ENCODE assay signal across 14 cellular contexts in genomic region chr2:158845869-158846268, GRCh38. TPM values are rescaled to one million over a fixed set of nuclear protein-coding genes. Genes with fewer than 3 reads are reported as not detected.
DNase-seq lines count a peak whose midpoint lies in the region; ATAC-seq and TF ChIP-seq lines count a peak whose summit lies in the region.
"Had no signal": no experiment of that assay in that cellular context is flagged by ENCODE, and none has a peak within 500 bp of the region (broad histone marks: within the 10 kb centered on the region; RNA-seq: fewer than 3 reads in every experiment).

No MANE protein-coding gene starts in this region.

- CTCF ChIA-PET in CD8-positive, alpha-beta T cell (lab: Charles Lee): no interaction called here

- no peak overlapping the region for H3K27ac Mint-ChIP-seq in naive thymus-derived CD8-positive, alpha-beta T cell
- H3K27ac Mint-ChIP-seq in CD8-positive, alpha-beta T cell: no peak overlapping the region
- H3K27ac Mint-ChIP-seq: activated CD8-positive, alpha-beta T cell treated with anti-CD3 and anti-CD28 coated beads, Interleukin-2, amount 10 ng/mL, durations not matched to agents 7 days and 5 days had no signal

- DNase-seq in NCI-H1105 treated with DMSO at 0.1 percent for 48 hours (lab: John Stamatoyannopoulos, UW) (peak; percentile 18), NCI-H1105 (lab: John Stamatoyannopoulos, UW) (no peak), NCI-H345 treated with DMSO at 0.1 percent for 48 hours (lab: John Stamatoyannopoulos, UW; ENCODE audit: unreplicated experiment) (peak; percentile 38), dermis microvascular lymphatic vessel endothelial cell (ENCODE audit: low read depth in 2 of 2) (peak; percentile 14 to 91), skeletal muscle cell (ENCODE audit: low read depth) (peak; percentile 12), posterior cingulate gyrus (no peak)
- DNase-seq in naive thymus-derived CD8-positive, alpha-beta T cell: no peak
- no peak for DNase-seq in CD8-positive, alpha-beta T cell
- DNase-seq: activated CD8-positive, alpha-beta T cell treated with anti-CD3 and anti-CD28 coated beads, Interleukin-2, amount 10 ng/mL, durations not matched to agents 7 days and 5 days; Caco-2; NCI-H146; Peyer's patch; T-helper 9 cell had no signal

- no peak overlapping the region for H3K4me3 ChIP-seq in skeletal muscle cell (ENCODE audit: low read depth, low read length)
- H3K4me3 ChIP-seq in CD8-positive, alpha-beta T cell (ENCODE audit: low read depth, low read length): no peak overlapping the region
- H3K4me3 ChIP-seq: Peyer's patch had no signal

- ATAC-seq in naive thymus-derived CD8-positive, alpha-beta T cell: no peak
- no peak for ATAC-seq in CD8-positive, alpha-beta T cell
- ATAC-seq: activated CD8-positive, alpha-beta T cell treated with anti-CD3 and anti-CD28 coated beads, Interleukin-2, amount 10 ng/mL, durations not matched to agents 7 days and 5 days had no signal

- no peaks in the 10 kb centered on the region for H3K36me3 ChIP-seq in CD8-positive, alpha-beta T cell (ENCODE audit: insufficient read depth, low read length)
- H3K36me3 ChIP-seq: Peyer's patch had no signal

- no peaks in the 10 kb centered on the region for H3K4me1 Mint-ChIP-seq in naive thymus-derived CD8-positive, alpha-beta T cell
- no peaks in the 10 kb centered on the region for H3K4me1 Mint-ChIP-seq in CD8-positive, alpha-beta T cell (ENCODE audit: low read depth)

- H3K27me3 Mint-ChIP-seq in naive thymus-derived CD8-positive, alpha-beta T cell: peaks cover 0 to 8% (median 1%) of the 10 kb centered on the region in 5 donors
- H3K27me3 Mint-ChIP-seq in CD8-positive, alpha-beta T cell (ENCODE audit: low read depth): peaks cover 2% of the 10 kb centered on the region

- POLR2A ChIA-PET in naive thymus-derived CD8-positive, alpha-beta T cell (lab: Charles Lee): no interaction called here
- POLR2A ChIA-PET in CD8-positive, alpha-beta T cell (lab: Charles Lee): no interaction called here

- H3K4me3 Mint-ChIP-seq in naive thymus-derived CD8-positive, alpha-beta T cell: no peak overlapping the region
- no peak overlapping the region for H3K4me3 Mint-ChIP-seq in CD8-positive, alpha-beta T cell
- H3K4me3 Mint-ChIP-seq: activated CD8-positive, alpha-beta T cell treated with anti-CD3 and anti-CD28 coated beads, Interleukin-2, amount 10 ng/mL, durations not matched to agents 7 days and 5 days had no signal

- intact Hi-C loops in posterior cingulate gyrus (cut with DNase I): no loop called here
- intact Hi-C loops in CD8-positive, alpha-beta T cell (cut with DNase I, micrococcal nuclease): no loop called here

- H3K36me3 Mint-ChIP-seq in naive thymus-derived CD8-positive, alpha-beta T cell: no peaks in the 10 kb centered on the region
- H3K36me3 Mint-ChIP-seq in CD8-positive, alpha-beta T cell: no peaks in the 10 kb centered on the region

- no peaks in the 10 kb centered on the region for H3K27me3 ChIP-seq in CD8-positive, alpha-beta T cell (ENCODE audit: insufficient read depth, low read length)
- H3K27me3 ChIP-seq: Peyer's patch had no signal

- H3K9me3 ChIP-seq in CD8-positive, alpha-beta T cell (ENCODE audit: low read length): no peaks in the 10 kb centered on the region
- H3K9me3 ChIP-seq: Caco-2, Peyer's patch had no signal

- no peak for TF ChIP-seq CTCF in CD8-positive, alpha-beta T cell (IDR thresholded peaks at IDR 0.05)

- H3K27ac ChIP-seq in CD8-positive, alpha-beta T cell (ENCODE audit: low read depth, low read length): no peak overlapping the region
- H3K27ac ChIP-seq: 22Rv1, Peyer's patch had no signal

- no peaks in the 10 kb centered on the region for H3K9me3 Mint-ChIP-seq in naive thymus-derived CD8-positive, alpha-beta T cell
- no peaks in the 10 kb centered on the region for H3K9me3 Mint-ChIP-seq in CD8-positive, alpha-beta T cell

- H3K4me1 ChIP-seq in CD8-positive, alpha-beta T cell (ENCODE audit: insufficient read depth, low read length): no peaks in the 10 kb centered on the region
- H3K4me1 ChIP-seq: Peyer's patch had no signal

RNA-seq across cellular contexts. Expression of gene DAPL1, which starts 50.8 kb away (rescaled TPM):
- not detected in 2 replicates for total RNA-seq in dermis microvascular lymphatic vessel endothelial cell
- total RNA-seq in naive thymus-derived CD8-positive, alpha-beta T cell: not detected
- polyA plus RNA-seq in naive thymus-derived CD8-positive, alpha-beta T cell: not detected
- not detected for total RNA-seq in CD8-positive, alpha-beta T cell
- total RNA-seq: activated CD8-positive, alpha-beta T cell treated with anti-CD3 and anti-CD28 coated beads, Interleukin-2, amount 10 ng/mL, durations not matched to agents 7 days and 5 days; Caco-2; Peyer's patch had no signal

Comparison
In these comparisons a context has a peak if more than half of its experiments do, and no peak if none do; other contexts are left out.
1. DNase-seq: peak in NCI-H1105 treated with DMSO at 0.1 percent for 48 hours (single experiment), NCI-H345 treated with DMSO at 0.1 percent for 48 hours (single experiment), dermis microvascular lymphatic vessel endothelial cell (2 of 2) and skeletal muscle cell (single experiment); none in NCI-H1105 (single experiment), posterior cingulate gyrus (0 of 10), naive thymus-derived CD8-positive, alpha-beta T cell (0 of 10) and CD8-positive, alpha-beta T cell (0 of 7).